In genomic region chr22:17773606-17774205, GRCh38 we compare ENCODE assay signal across 8 cellular contexts. TPM values are rescaled to one million over a fixed set of nuclear protein-coding genes. Genes with fewer than 3 reads are reported as not detected.
A peak's percentile ranks its signal among the peaks of the same experiment; 100 is the strongest.
DNase-seq lines count a peak whose midpoint lies in the region; ATAC-seq, FAIRE-seq and TF ChIP-seq lines count a peak whose summit lies in the region.

No MANE protein-coding gene starts in this region.

- H4K91ac ChIP-seq in H9 (ENCODE audit: insufficient read length, low read depth, low read length) = no peak overlapping the region

- H4K5ac ChIP-seq in H9 (ENCODE audit: insufficient read length, low read depth, low read length) = no peak overlapping the region

- H3K27me3 ChIP-seq in H9 (ENCODE audit: insufficient read depth, low read length) = no peaks in the 10 kb centered on the region
- no peaks in the 10 kb centered on the region for H3K27me3 ChIP-seq in endocrine pancreas (ENCODE audit: control insufficient read depth, insufficient read depth, low read length)
- H3K27me3 ChIP-seq in muscle layer of duodenum (ENCODE audit: low read depth, low read length) = no peaks in the 10 kb centered on the region
- H3K27me3 ChIP-seq in subcutaneous abdominal adipose tissue (ENCODE audit: control insufficient read depth in 5 of 5, insufficient read depth in 4 of 5, low read length in 5 of 5) = no peaks in the 10 kb centered on the region

- H3K9me3 Mint-ChIP-seq in H9 = no peaks in the 10 kb centered on the region; a peak in 2 of 5 replicates
- H3K9me3 Mint-ChIP-seq in activated CD8-positive, alpha-beta T cell treated with anti-CD3 and anti-CD28 coated beads, Interleukin-2, amount 10 ng/mL, durations not matched to agents 7 days and 5 days (ENCODE audit: insufficient read depth) = no peaks in the 10 kb centered on the region

- no peak overlapping the region for H2AK5ac ChIP-seq in H9 (ENCODE audit: insufficient read length, low read length)

- no peak overlapping the region for H3K4me3 ChIP-seq in endocrine pancreas (ENCODE audit: control insufficient read depth, insufficient read depth, low read length)
- H3K4me3 ChIP-seq in muscle layer of duodenum (ENCODE audit: low read depth in 1 of 2, low read length in 2 of 2) = peak overlapping the region; percentile 67 to 72
- H3K4me3 ChIP-seq in subcutaneous abdominal adipose tissue (ENCODE audit: low read depth in 1 of 5, low read length in 5 of 5) = peak overlapping the region; percentile 62 to 74 (median 72)

- H3K27ac Mint-ChIP-seq in H9 = peak overlapping the region in 2 of 3 experiments; percentile 55 to 70; a peak in 1 of 7 replicates
- H3K27ac Mint-ChIP-seq in activated CD8-positive, alpha-beta T cell treated with anti-CD3 and anti-CD28 coated beads, Interleukin-2, amount 10 ng/mL, durations not matched to agents 7 days and 5 days = peak overlapping the region; percentile 76

- H3K23me2 ChIP-seq in H9 (ENCODE audit: insufficient read length, low read depth, low read length, poor library complexity, severe bottlenecking) = peaks cover 11% of the 10 kb centered on the region

- H3K79me1 ChIP-seq in H9 (ENCODE audit: insufficient read depth, low read depth, low read length, poor library complexity, severe bottlenecking) = no peaks in the 10 kb centered on the region

- H3K4me1 ChIP-seq in H9 (ENCODE audit: insufficient read depth, low read length) = peaks cover 5% of the 10 kb centered on the region; the same call in 1 of the 2 replicates
- H3K4me1 ChIP-seq in endocrine pancreas (ENCODE audit: control insufficient read depth, insufficient read depth, low read length) = no peaks in the 10 kb centered on the region
- peaks cover 3 to 17% of the 10 kb centered on the region in 2 donors for H3K4me1 ChIP-seq in muscle layer of duodenum (ENCODE audit: control insufficient read depth in 1 of 2, insufficient read depth in 2 of 2, low read length in 2 of 2)
- peaks cover 4 to 68% (median 43%) of the 10 kb centered on the region in 5 donors for H3K4me1 ChIP-seq in subcutaneous abdominal adipose tissue (ENCODE audit: control insufficient read depth in 5 of 5, insufficient read depth in 5 of 5, low read length in 5 of 5)

- peaks cover 0 to 4% (median 1%) of the 10 kb centered on the region in 3 experiments; a peak in 2 of 7 replicates for H3K36me3 Mint-ChIP-seq in H9 (ENCODE audit: insufficient read depth in 1 of 3, low read depth in 3 of 3)
- peaks cover 13% of the 10 kb centered on the region for H3K36me3 Mint-ChIP-seq in activated CD8-positive, alpha-beta T cell treated with anti-CD3 and anti-CD28 coated beads, Interleukin-2, amount 10 ng/mL, durations not matched to agents 7 days and 5 days (ENCODE audit: low read depth)

- H3K23ac ChIP-seq in H9 (ENCODE audit: insufficient read length, low read depth, low read length) = no peak overlapping the region

- H3K9ac ChIP-seq in H9 (ENCODE audit: extremely low read depth, insufficient read length, low read length) (no peak overlapping the region), endocrine pancreas (ENCODE audit: control insufficient read depth, insufficient read depth, low read length) (peak overlapping the region; percentile 42), subcutaneous abdominal adipose tissue (ENCODE audit: low read length in 5 of 5) (peak overlapping the region in 4 of 5 donors; percentile 68 to 78 (median 72))

- no peak overlapping the region for H2BK120ac ChIP-seq in H9 (ENCODE audit: low read depth, low read length, poor library complexity, severe bottlenecking)

- POLR2A ChIA-PET in activated CD8-positive, alpha-beta T cell treated with anti-CD3 and anti-CD28 coated beads, Interleukin-2, amount 10 ng/mL, durations not matched to agents 7 days and 5 days (lab: Charles Lee) = interaction anchor here (0.6 to 0.9 kb wide), 4 partner anchors 9 to 688 kb away, joined by 3 read pairs; no protein-coding TSS in a partner anchor

- CTCF ChIA-PET in activated CD8-positive, alpha-beta T cell treated with anti-CD3 and anti-CD28 coated beads, Interleukin-2, amount 10 ng/mL, durations not matched to agents 7 days and 5 days (lab: Charles Lee) = interaction anchor here (1.0 to 6.3 kb wide), 5 partner anchors 11 to 302 kb away, joined by 3 to 41 read pairs (median 5); no protein-coding TSS in a partner anchor

- H2BK12ac ChIP-seq in H9 (ENCODE audit: insufficient read length, low read depth, low read length) = no peak overlapping the region

- H2AFZ ChIP-seq in H9 (ENCODE audit: low read length) = no peak overlapping the region

- ATAC-seq in activated CD8-positive, alpha-beta T cell treated with anti-CD3 and anti-CD28 coated beads, Interleukin-2, amount 10 ng/mL, durations not matched to agents 7 days and 5 days = peak; percentile 62

- DNase-seq in D721Med (ENCODE audit: insufficient read length, low spot score) = peak; percentile 78
- peak; percentile 78 for DNase-seq in H9
- peak; percentile 69 for DNase-seq in NCI-H2171 treated with DMSO at 0.1 percent for 48 hours (lab: John Stamatoyannopoulos, UW)
- DNase-seq in activated CD8-positive, alpha-beta T cell treated with anti-CD3 and anti-CD28 coated beads, Interleukin-2, amount 10 ng/mL, durations not matched to agents 7 days and 5 days = peak; percentile 76
- DNase-seq in NOMO-1 treated with dmso at 0.1 percent for 144 hours (lab: John Stamatoyannopoulos, UW; ENCODE audit: unreplicated experiment) = no peak

- no peak overlapping the region for H3K18ac ChIP-seq in H9 (ENCODE audit: insufficient read length, low read depth, low read length)

- H3K4me2 ChIP-seq in H9 (ENCODE audit: insufficient read depth, insufficient read length, low read length) = peak overlapping the region; percentile 50

- H3K9me3 ChIP-seq in H9 (ENCODE audit: control insufficient read depth, low read depth, low read length) = no peaks in the 10 kb centered on the region
- H3K9me3 ChIP-seq in endocrine pancreas (ENCODE audit: control insufficient read depth, low read length) = no peaks in the 10 kb centered on the region
- no peaks in the 10 kb centered on the region for H3K9me3 ChIP-seq in muscle layer of duodenum (ENCODE audit: control insufficient read depth in 1 of 2, low read length in 2 of 2)
- no peaks in the 10 kb centered on the region for H3K9me3 ChIP-seq in subcutaneous abdominal adipose tissue (ENCODE audit: control insufficient read depth in 5 of 5, low read length in 5 of 5)

- H3T11ph ChIP-seq in H9 (ENCODE audit: low read length) = no peak overlapping the region

- no peak for FAIRE-seq in D721Med (lab: Jason Lieb, UNC)

- H4K8ac ChIP-seq in H9 (replicated peaks; ENCODE audit: insufficient read length, low read depth, low read length) = no peak overlapping the region

- H3K27ac ChIP-seq in H9 (ENCODE audit: insufficient read length, low read depth, low read length) (no peak overlapping the region), muscle layer of duodenum (ENCODE audit: low read length) (no peak overlapping the region), subcutaneous abdominal adipose tissue (ENCODE audit: low read depth, low read length) (no peak overlapping the region)

- peaks cover 19 to 21% of the 10 kb centered on the region in 2 experiments for H3K4me1 Mint-ChIP-seq in H9
- H3K4me1 Mint-ChIP-seq in activated CD8-positive, alpha-beta T cell treated with anti-CD3 and anti-CD28 coated beads, Interleukin-2, amount 10 ng/mL, durations not matched to agents 7 days and 5 days (ENCODE audit: low read depth) = peaks cover 59% of the 10 kb centered on the region

- no peak overlapping the region for H2BK20ac ChIP-seq in H9 (ENCODE audit: low read depth, low read length, poor library complexity, severe bottlenecking)

- no peaks in the 10 kb centered on the region for H4K20me1 ChIP-seq in H9 (ENCODE audit: control insufficient read depth, insufficient read depth, insufficient read length)

- no peak overlapping the region for H2BK15ac ChIP-seq in H9 (ENCODE audit: low read depth, low read length)

- H3K4me3 Mint-ChIP-seq in H9 = peak overlapping the region; percentile 72 to 84
- H3K4me3 Mint-ChIP-seq in activated CD8-positive, alpha-beta T cell treated with anti-CD3 and anti-CD28 coated beads, Interleukin-2, amount 10 ng/mL, durations not matched to agents 7 days and 5 days = peak overlapping the region; percentile 82

- no peak overlapping the region for H3K56ac ChIP-seq in H9 (ENCODE audit: insufficient read length, low read depth, low read length)

- H3K27me3 Mint-ChIP-seq in H9 (ENCODE audit: low read depth) = peaks cover 33% of the 10 kb centered on the region
- H3K27me3 Mint-ChIP-seq in activated CD8-positive, alpha-beta T cell treated with anti-CD3 and anti-CD28 coated beads, Interleukin-2, amount 10 ng/mL, durations not matched to agents 7 days and 5 days (ENCODE audit: low read depth) = peaks cover 7% of the 10 kb centered on the region

- H2BK5ac ChIP-seq in H9 (ENCODE audit: insufficient read length, low read length) = no peak overlapping the region

- peaks cover 2% of the 10 kb centered on the region; the same call in 1 of the 2 replicates for H3K79me2 ChIP-seq in H9 (ENCODE audit: insufficient read depth, low read length)

- no CpG with 5 or more reads among the region's 47 CpGs for WGBS in H9 (ENCODE audit: extremely low coverage, insufficient read length, low lambda C conversion rate)

- peak overlapping the region; percentile 96 for H3K14ac ChIP-seq in H9 (ENCODE audit: insufficient read depth, low read length)

- TF ChIP-seq CTCF in D721Med (IDR thresholded peaks at IDR 0.05; ENCODE audit: insufficient read depth, missing control alignments) = no peak
- no peak for TF ChIP-seq CTCF in H9 (conservative IDR thresholded peaks at IDR 0.05)

- no peak overlapping the region for H3K4ac ChIP-seq in H9 (ENCODE audit: low read depth, low read length)

- H3K36me3 ChIP-seq in endocrine pancreas (ENCODE audit: control insufficient read depth, insufficient read depth, low read length) (no peaks in the 10 kb centered on the region), muscle layer of duodenum (ENCODE audit: control insufficient read depth in 1 of 2, insufficient read depth in 2 of 2, low read length in 2 of 2) (no peaks in the 10 kb centered on the region), subcutaneous abdominal adipose tissue (ENCODE audit: control insufficient read depth in 5 of 5, insufficient read depth in 5 of 5, low read length in 5 of 5) (no peaks in the 10 kb centered on the region)

RNA-seq across cellular contexts. Expression of gene BID, which starts 0.6 kb away (rescaled TPM):
- 23.2 and 25.5 TPM in 2 replicates for total RNA-seq in H9 (2021)
- total RNA-seq in activated CD8-positive, alpha-beta T cell treated with anti-CD3 and anti-CD28 coated beads, Interleukin-2, amount 10 ng/mL, durations not matched to agents 7 days and 5 days = 10 to 100 TPM; 46.2 to 48.4 TPM
